12 cellular contexts compared by ENCODE assay signal in genomic region chr21:36163780-36164426, GRCh38. TPM values are rescaled to one million over a fixed set of nuclear protein-coding genes. Genes with fewer than 3 reads are reported as not detected.
DNase-seq lines count a peak whose midpoint lies in the region; ATAC-seq and TF ChIP-seq lines count a peak whose summit lies in the region.
"Had no signal": no experiment of that assay in that cellular context is flagged by ENCODE, and none has a peak within 500 bp of the region (broad histone marks: within the 10 kb centered on the region; RNA-seq: fewer than 3 reads in every experiment).

No MANE protein-coding gene starts in this region.

- in situ Hi-C loops in Panc1 (cut with HindIII; ENCODE audit: low pct_unique_long_range_greater_than_20kb, low sequenced_read_pairs) = no loop called here

- CTCF ChIA-PET in Panc1 (lab: Charles Lee) = no interaction called here

- no peak for ATAC-seq in Panc1
- ATAC-seq in right lobe of liver = peak; percentile 4 to 26 (median 8)
- no peak for ATAC-seq in HG03378 (IDR thresholded peaks at IDR 0.05; ENCODE audit: unreplicated experiment)
- ATAC-seq in aorta (ENCODE audit: low FRiP score) = no peak
- ATAC-seq: CD8-positive, alpha-beta T cell had no signal

- H3K36me3 ChIP-seq in Panc1 (ENCODE audit: control insufficient read depth, insufficient read depth, low read length) = no peaks in the 10 kb centered on the region
- H3K36me3 ChIP-seq in right lobe of liver = no peaks in the 10 kb centered on the region
- H3K36me3 ChIP-seq in aorta (ENCODE audit: control insufficient read depth in 1 of 2, insufficient read depth in 2 of 2, low read length in 1 of 2) = peaks cover 2 to 3% of the 10 kb centered on the region in 2 donors

- POLR2A ChIA-PET in Panc1 (lab: Charles Lee) = interaction anchor here (0.6 kb wide), 1 partner anchor 156 kb away, joined by 6 read pairs; no protein-coding TSS in a partner anchor

- H3K4me3 ChIP-seq in Panc1 (ENCODE audit: low read depth in 2 of 2, low read length in 2 of 2) = no peak overlapping the region
- H3K4me3 ChIP-seq in right lobe of liver = no peak overlapping the region
- no peak overlapping the region for H3K4me3 ChIP-seq in aorta (ENCODE audit: low read length in 2 of 2)
- H3K4me3 ChIP-seq: suprapubic skin had no signal

- H3K9me3 ChIP-seq in Panc1 (ENCODE audit: control insufficient read depth, insufficient read depth, low read depth, low read length) = no peaks in the 10 kb centered on the region
- no peaks in the 10 kb centered on the region for H3K9me3 ChIP-seq in right lobe of liver
- H3K9me3 ChIP-seq in aorta (ENCODE audit: control insufficient read depth, low read length) = no peaks in the 10 kb centered on the region
- H3K9me3 ChIP-seq: suprapubic skin had no signal

- no peak for TF ChIP-seq CTCF in Panc1 (IDR thresholded peaks at IDR 0.05)
- no peak for TF ChIP-seq CTCF in right lobe of liver (IDR thresholded peaks at IDR 0.05)

- H3K4me1 ChIP-seq in Panc1 (ENCODE audit: control insufficient read depth, insufficient read depth, low read length) (peaks cover 4% of the 10 kb centered on the region; the same call in 1 of the 2 replicates), right lobe of liver (peaks cover 0 to 23% (median 3%) of the 10 kb centered on the region in 4 donors), aorta (ENCODE audit: control insufficient read depth in 1 of 2, insufficient read depth in 2 of 2, low read length in 2 of 2) (no peaks in the 10 kb centered on the region)

- WGBS in right lobe of liver (ENCODE audit: insufficient coverage, low coverage, low lambda C conversion rate, missing lambda C conversion rate) = 50% methylated on average over 5 of the region's 7 CpGs
- whole genome bisulfite sequencing in aorta, 2 donors = 75 to 83% methylated on average over 7 of the region's 7 CpGs

- intact Hi-C loops in Panc1 (cut with micrococcal nuclease; ENCODE audit: unreplicated experiment) (no loop called here), right lobe of liver (cut with DNase I) (no loop called here), aorta (cut with DNase I) (no loop called here)

- H3K27ac ChIP-seq in Panc1 (ENCODE audit: low read length) (peak overlapping the region; percentile 25; the same call in 1 of the 2 replicates), right lobe of liver (peak overlapping the region in 1 of 3 donors; percentile 6), aorta (ENCODE audit: low read depth in 1 of 2, low read length in 2 of 2) (no peak overlapping the region)
- H3K27ac ChIP-seq: suprapubic skin had no signal

- peak; percentile 42 for DNase-seq in COR-L47 (lab: John Stamatoyannopoulos, UW)
- DNase-seq in Kasumi-1 (lab: John Stamatoyannopoulos, UW) = peak; percentile 37 to 39
- DNase-seq in Panc1 (ENCODE audit: low read depth, low spot score) = no peak
- DNase-seq in right lobe of liver = no peak
- no peak for DNase-seq in stimulated activated naive CD4-positive, alpha-beta T cell (lab: John Stamatoyannopoulos, UW)
- DNase-seq in EL = no peak
- no peak for DNase-seq in aorta
- DNase-seq: CD8-positive, alpha-beta T cell; islet precursor cell; NCI-H524 treated with DMSO at 0.1 percent for 48 hours had no signal

- no peak for TF ChIP-seq POLR2A in right lobe of liver (IDR thresholded peaks at IDR 0.05)

- H3K27me3 ChIP-seq in Panc1 (ENCODE audit: control insufficient read depth, insufficient read depth, low read length) = no peaks in the 10 kb centered on the region
- H3K27me3 ChIP-seq in right lobe of liver = no peaks in the 10 kb centered on the region
- H3K27me3 ChIP-seq in aorta (ENCODE audit: control insufficient read depth in 1 of 2, insufficient read depth in 2 of 2, low read length in 1 of 2) = no peaks in the 10 kb centered on the region
- H3K27me3 ChIP-seq: suprapubic skin had no signal

- no TSS peak for BruUV-seq in Panc1 (replicated peaks; lab: Mats Ljungman, UMichigan)

RNA-seq across cellular contexts. Expression of gene DOP1B, which starts 7.3 kb away (rescaled TPM):
- total RNA-seq in Panc1 (2021; ENCODE audit: unreplicated experiment) (31.0 TPM), right lobe of liver (10 to 100 TPM in 5 of 6 experiments, 1 to 10 TPM in 1; 6.6 to 30.1 (median 20.9) TPM), aorta (10 to 100 TPM; 14.2 to 14.8 TPM)
- polyA plus RNA-seq in Panc1 (2012; ENCODE audit: insufficient read length) = 23.5 TPM
- polyA plus RNA-seq in aorta = 1 to 10 TPM; 2.9 to 4.3 TPM

RNA-seq across cellular contexts. Expression of gene CBR3, which starts 29.0 kb away (rescaled TPM):
- 1.6 TPM for total RNA-seq in Panc1 (2021; ENCODE audit: unreplicated experiment)
- 2.8 TPM for polyA plus RNA-seq in Panc1 (2012; ENCODE audit: insufficient read length)
- total RNA-seq in right lobe of liver = 1 to 10 TPM in 2 of 6 experiments, under 1 TPM in 2, not detected in 2; 0.17 to 1.3 (median 0.74) TPM
- 10 to 100 TPM; 13.0 to 14.6 TPM for total RNA-seq in aorta
- 10 to 100 TPM; 17.2 to 30.4 TPM for polyA plus RNA-seq in aorta

Comparison
In these comparisons a context has a peak if more than half of its experiments do, and no peak if none do; other contexts are left out.
1. DNase-seq: peak in COR-L47 (single experiment) and Kasumi-1 (2 of 2); none in Panc1 (single experiment), right lobe of liver (0 of 3), stimulated activated naive CD4-positive, alpha-beta T cell (0 of 6), EL (single experiment) and aorta (0 of 2).
2. ATAC-seq: peak in right lobe of liver (4 of 4); none in Panc1 (single experiment), HG03378 (single experiment) and aorta (single experiment).